ENCODE assay signal across 1 cellular context in genomic region chr20:50459124-50459918, GRCh38.
TF ChIP-seq lines count a peak whose summit lies in the region.

No MANE protein-coding gene starts in this region.

TF ChIP-seq in liver, 16 proteins besides CTCF, POLR2A, EP300 and RAD21 (continued from another document):
- TF ChIP-seq ZBTB33 (IDR thresholded peaks at IDR 0.05) = no peak
